Comparison of ENCODE assay signal across 15 cellular contexts in genomic region chr2:17805166-17805565, GRCh38. TPM values are rescaled to one million over a fixed set of nuclear protein-coding genes. Genes with fewer than 3 reads are reported as not detected.
DNase-seq lines count a peak whose midpoint lies in the region; ATAC-seq and TF ChIP-seq lines count a peak whose summit lies in the region.
"Had no signal": no experiment of that assay in that cellular context is flagged by ENCODE, and none has a peak within 500 bp of the region (broad histone marks: within the 10 kb centered on the region; RNA-seq: fewer than 3 reads in every experiment).

No MANE protein-coding gene starts in this region.

- no peaks in the 10 kb centered on the region for H3K4me1 Mint-ChIP-seq in natural killer cell treated with Interleukin-12 subunit alpha and Interleukin-12 subunit beta and Interleukin-15 and Interleukin-18, amount 100 ng/mL, for 72 hours (ENCODE audit: low read depth in 2 of 2)

- intact Hi-C loops in left ventricle myocardium superior (cut with micrococcal nuclease) = no loop called here

- H3K9me3 Mint-ChIP-seq in natural killer cell treated with Interleukin-12 subunit alpha and Interleukin-12 subunit beta and Interleukin-15 and Interleukin-18, amount 100 ng/mL, for 72 hours = no peaks in the 10 kb centered on the region
- H3K9me3 Mint-ChIP-seq: activated naive CD8-positive, alpha-beta T cell treated with anti-CD3 and anti-CD28 coated beads, Interleukin-2, amount 10 ng/mL, durations not matched to agents 7 days and 5 days had no signal

- ATAC-seq in GM21423 (IDR thresholded peaks at IDR 0.05; ENCODE audit: unreplicated experiment) (peak; percentile 39), HG03571 (IDR thresholded peaks at IDR 0.05; ENCODE audit: unreplicated experiment) (peak; percentile 39), left ventricle myocardium superior (peak; percentile 65)
- no peak for ATAC-seq in natural killer cell treated with Interleukin-12 subunit alpha and Interleukin-12 subunit beta and Interleukin-15 and Interleukin-18, amount 100 ng/mL, for 72 hours

- no peak for TF ChIP-seq CTCF in GM20000 (IDR thresholded peaks at IDR 0.05; ENCODE audit: extremely low read depth, missing control alignments)

- H3K36me3 Mint-ChIP-seq in natural killer cell treated with Interleukin-12 subunit alpha and Interleukin-12 subunit beta and Interleukin-15 and Interleukin-18, amount 100 ng/mL, for 72 hours = no peaks in the 10 kb centered on the region
- H3K36me3 Mint-ChIP-seq: activated naive CD8-positive, alpha-beta T cell treated with anti-CD3 and anti-CD28 coated beads, Interleukin-2, amount 10 ng/mL, durations not matched to agents 7 days and 5 days had no signal

- no peak overlapping the region for H3K27ac Mint-ChIP-seq in natural killer cell treated with Interleukin-12 subunit alpha and Interleukin-12 subunit beta and Interleukin-15 and Interleukin-18, amount 100 ng/mL, for 72 hours
- H3K27ac Mint-ChIP-seq: activated naive CD8-positive, alpha-beta T cell treated with anti-CD3 and anti-CD28 coated beads, Interleukin-2, amount 10 ng/mL, durations not matched to agents 7 days and 5 days had no signal

- peak; percentile 42 for DNase-seq in CD1c-positive myeloid dendritic cell (ENCODE audit: extremely low spot score)
- DNase-seq in left ventricle myocardium superior = no peak
- no peak for DNase-seq in activated T-cell treated with anti-CD3 and anti-CD28 coated beads for 4 hours
- DNase-seq in natural killer cell treated with Interleukin-12 subunit alpha and Interleukin-12 subunit beta and Interleukin-15 and Interleukin-18, amount 100 ng/mL, for 72 hours (ENCODE audit: low spot score) = no peak
- DNase-seq in mucosa of gallbladder (ENCODE audit: low spot score) = no peak
- no peak for DNase-seq in GM20000 (ENCODE audit: low spot score)
- DNase-seq: activated CD8-positive, alpha-beta memory T cell treated with anti-CD3 and anti-CD28 coated beads, Interleukin-2, amount 50 U/mL, for 48 hours; activated naive CD8-positive, alpha-beta T cell treated with anti-CD3 and anti-CD28 coated beads, Interleukin-2, amount 10 ng/mL, durations not matched to agents 7 days and 5 days; kidney; NCI-H2081 treated with DMSO at 0.1 percent for 48 hours; stimulated activated CD4-positive, alpha-beta T cell treated with anti-CD3 and anti-CD28 coated beads, Interleukin-1b, Interleukin-23, amount 100 ng/mL, for 48 hours; stimulated activated CD8-positive, alpha-beta memory T cell treated with anti-CD3 and anti-CD28 coated beads, Interleukin-4, amount 100 ng/mL, for 48 hours had no signal

- H3K4me3 Mint-ChIP-seq in natural killer cell treated with Interleukin-12 subunit alpha and Interleukin-12 subunit beta and Interleukin-15 and Interleukin-18, amount 100 ng/mL, for 72 hours = no peak overlapping the region
- H3K4me3 Mint-ChIP-seq: activated naive CD8-positive, alpha-beta T cell treated with anti-CD3 and anti-CD28 coated beads, Interleukin-2, amount 10 ng/mL, durations not matched to agents 7 days and 5 days had no signal

- H3K27me3 Mint-ChIP-seq in natural killer cell treated with Interleukin-12 subunit alpha and Interleukin-12 subunit beta and Interleukin-15 and Interleukin-18, amount 100 ng/mL, for 72 hours = peaks cover 0 to 15% of the 10 kb centered on the region in 2 donors

RNA-seq across cellular contexts. Expression of gene MSGN1, which starts 11.1 kb away (rescaled TPM):
- total RNA-seq in left ventricle myocardium superior (not detected), mucosa of gallbladder (not detected)
- not detected for total RNA-seq in natural killer cell treated with Interleukin-12 subunit alpha and Interleukin-12 subunit beta and Interleukin-15 and Interleukin-18, amount 100 ng/mL, for 72 hours
- total RNA-seq: activated naive CD8-positive, alpha-beta T cell treated with anti-CD3 and anti-CD28 coated beads, Interleukin-2, amount 10 ng/mL, durations not matched to agents 7 days and 5 days; kidney; upper lobe of left lung had no signal

RNA-seq across cellular contexts. Expression of gene GEN1, which starts 51.2 kb away (rescaled TPM):
- total RNA-seq in left ventricle myocardium superior (4.2 TPM), mucosa of gallbladder (8.6 TPM)
- total RNA-seq in natural killer cell treated with Interleukin-12 subunit alpha and Interleukin-12 subunit beta and Interleukin-15 and Interleukin-18, amount 100 ng/mL, for 72 hours = 10 to 100 TPM; 31.0 to 51.2 TPM

RNA-seq across cellular contexts. Expression of gene SMC6, which starts 51.6 kb away (rescaled TPM):
- 14.2 TPM for total RNA-seq in left ventricle myocardium superior
- total RNA-seq in natural killer cell treated with Interleukin-12 subunit alpha and Interleukin-12 subunit beta and Interleukin-15 and Interleukin-18, amount 100 ng/mL, for 72 hours = 10 to 100 TPM; 19.9 to 30.4 TPM
- total RNA-seq in mucosa of gallbladder = 13.9 TPM

Comparison
In these comparisons a context has a peak if more than half of its experiments do, and no peak if none do; other contexts are left out.
1. ATAC-seq: peak in GM21423 (single experiment), HG03571 (single experiment) and left ventricle myocardium superior (single experiment); none in natural killer cell treated with Interleukin-12 subunit alpha and Interleukin-12 subunit beta and Interleukin-15 and Interleukin-18, amount 100 ng/mL, for 72 hours (0 of 2).